Comparison of ENCODE assay signal across 18 cellular contexts in genomic region chr5:95941756-95942155, GRCh38. TPM values are rescaled to one million over a fixed set of nuclear protein-coding genes. Genes with fewer than 3 reads are reported as not detected.
DNase-seq lines count a peak whose midpoint lies in the region; ATAC-seq and TF ChIP-seq lines count a peak whose summit lies in the region.
"Had no signal": no experiment of that assay in that cellular context is flagged by ENCODE, and none has a peak within 500 bp of the region (broad histone marks: within the 10 kb centered on the region; RNA-seq: fewer than 3 reads in every experiment).

No MANE protein-coding gene starts in this region.

- intact Hi-C loops in colonic mucosa (cut with DNase I): no loop called here

- TF ChIP-seq RAD21 in SK-N-SH (IDR thresholded peaks at IDR 0.05; ENCODE audit: low read length): no peak

- H3K9ac ChIP-seq in SK-N-SH (no peak overlapping the region), iPS-18a (ENCODE audit: low read length) (no peak overlapping the region), colonic mucosa (ENCODE audit: low read depth in 2 of 2, low read length in 2 of 2) (no peak overlapping the region)

- H3F3A ChIP-seq in SK-N-SH (replicated peaks; ENCODE audit: insufficient read depth): peaks cover 13% of the 10 kb centered on the region

- CTCF ChIA-PET in SK-N-SH (lab: Yijun Ruan, JAX): interaction anchor here (1.0 to 1.8 kb wide), 3 partner anchors 9 to 21 kb away, joined by 3 to 6 read pairs (median 4); no protein-coding TSS in a partner anchor

- peaks cover 11 to 43% of the 10 kb centered on the region in 2 experiments for H3K36me3 ChIP-seq in SK-N-SH (replicated peaks in 1 of 2; ENCODE audit: control insufficient read depth in 1 of 2, insufficient read depth in 2 of 2, low read length in 1 of 2)
- H3K36me3 ChIP-seq in iPS-18a (ENCODE audit: control insufficient read depth, low read depth, low read length): no peaks in the 10 kb centered on the region
- H3K36me3 ChIP-seq in MG63: peaks cover 98% of the 10 kb centered on the region
- no peaks in the 10 kb centered on the region for H3K36me3 ChIP-seq in colonic mucosa

- peaks cover 87% of the 10 kb centered on the region for H4K20me1 ChIP-seq in SK-N-SH (ENCODE audit: insufficient read depth)

- H3K4me1 ChIP-seq in SK-N-SH (ENCODE audit: control insufficient read depth in 1 of 2, insufficient read depth in 2 of 2, low read depth in 1 of 2, low read length in 1 of 2) (peaks cover 0 to 16% of the 10 kb centered on the region in 2 experiments; a peak in 3 of 4 replicates), iPS-18a (ENCODE audit: control insufficient read depth, low read depth, low read length) (peaks cover 23% of the 10 kb centered on the region), colonic mucosa (no peaks in the 10 kb centered on the region)

- no peak overlapping the region for H2AFZ ChIP-seq in SK-N-SH (ENCODE audit: low read depth)

- no peak for ATAC-seq in SK-N-SH treated with all-trans-retinoic acid at 6 μM for 48 hours
- ATAC-seq: left colon had no signal

- H3K27me3 ChIP-seq in SK-N-SH (ENCODE audit: insufficient read depth): no peaks in the 10 kb centered on the region
- H3K27me3 ChIP-seq in iPS-18a (ENCODE audit: control insufficient read depth, insufficient read depth, low read length): no peaks in the 10 kb centered on the region
- no peaks in the 10 kb centered on the region for H3K27me3 ChIP-seq in MG63
- no peaks in the 10 kb centered on the region for H3K27me3 ChIP-seq in colonic mucosa

- POLR2A ChIA-PET in SK-N-SH (lab: Yijun Ruan, JAX): no interaction called here

- H3K27ac ChIP-seq in SK-N-SH (ENCODE audit: low read depth in 2 of 2, low read length in 1 of 2) (no peak overlapping the region), angular gyrus (ENCODE audit: low read depth, low read length) (peak overlapping the region; percentile 78), iPS-18a (ENCODE audit: low read length) (peak overlapping the region; percentile 33), substantia nigra (ENCODE audit: low read depth, low read length, poor library complexity, severe bottlenecking) (peak overlapping the region; percentile 93), colonic mucosa (no peak overlapping the region)

- TF ChIP-seq EP300 in SK-N-SH (IDR thresholded peaks at IDR 0.05; ENCODE audit: borderline replicate concordance in 1 of 2, low read depth in 1 of 2, low read length in 1 of 2): no peak

- TF ChIP-seq CTCF in SK-N-SH (IDR thresholded peaks at IDR 0.05) (no peak), colonic mucosa (IDR thresholded peaks at IDR 0.05) (no peak)

- H3K4me3 ChIP-seq in SK-N-SH (ENCODE audit: low read depth in 2 of 2, low read length in 1 of 2): no peak overlapping the region
- H3K4me3 ChIP-seq in iPS-18a (ENCODE audit: low read length): no peak overlapping the region
- H3K4me3 ChIP-seq in MG63: no peak overlapping the region
- H3K4me3 ChIP-seq in colonic mucosa: no peak overlapping the region

- H3K79me2 ChIP-seq in SK-N-SH (ENCODE audit: insufficient read depth): peaks cover 99% of the 10 kb centered on the region

- DNase-seq in SK-N-SH (no peak), substantia nigra (lab: John Stamatoyannopoulos, UW) (no peak), MG63 (no peak), colonic mucosa (no peak)
- no peak for DNase-seq in activated T-cell treated with anti-CD3 and anti-CD28 coated beads, Interleukin-2, amount 50 U/mL, for 48 hours
- DNase-seq: activated CD4-positive, alpha-beta T cell treated with anti-CD3 and anti-CD28 coated beads for 48 hours; activated naive CD4-positive, alpha-beta T cell treated with anti-CD3 and anti-CD28 coated beads, Interleukin-2, amount 50 U/mL, for 16 hours; activated T-cell treated with anti-CD3 and anti-CD28 coated beads for 4 hours; CD4-positive, alpha-beta memory T cell; head of caudate nucleus; Karpas-422; left colon; NCI-H187 treated with DMSO at 0.1 percent for 48 hours; SHP77; stimulated activated CD4-positive, alpha-beta T cell treated with anti-CD3 and anti-CD28 coated beads, Interleukin-1b, Interleukin-23, amount 100 ng/mL, for 48 hours had no signal

- no peaks in the 10 kb centered on the region for H3K9me2 ChIP-seq in SK-N-SH

- H3K9me3 ChIP-seq in SK-N-SH: no peaks in the 10 kb centered on the region
- no peaks in the 10 kb centered on the region for H3K9me3 ChIP-seq in iPS-18a (ENCODE audit: control insufficient read depth, low read depth, low read length)
- no peaks in the 10 kb centered on the region for H3K9me3 ChIP-seq in MG63
- no peaks in the 10 kb centered on the region for H3K9me3 ChIP-seq in colonic mucosa

- peak overlapping the region; percentile 33; the same call in 1 of the 2 replicates for H3K4me2 ChIP-seq in SK-N-SH

TF ChIP-seq in SK-N-SH, 30 proteins besides CTCF, POLR2A, EP300 and RAD21:
- TF ChIP-seq USF1 (IDR thresholded peaks at IDR 0.05; ENCODE audit: borderline replicate concordance, low read depth) (no peak), JUND (IDR thresholded peaks at IDR 0.05) (no peak), NFIC (IDR thresholded peaks at IDR 0.05; ENCODE audit: borderline replicate concordance) (no peak), TAF1 (IDR thresholded peaks at IDR 0.05; ENCODE audit: borderline replicate concordance, low read depth, low read length) (no peak), USF2 (IDR thresholded peaks at IDR 0.05; ENCODE audit: borderline replicate concordance, low read depth, low read length) (no peak), MXI1 (IDR thresholded peaks at IDR 0.05; ENCODE audit: low read depth, low read length) (no peak)

TF ChIP-seq in SK-N-SH treated with all-trans-retinoic acid at 6 μM for 48 hours, 23 proteins besides CTCF, POLR2A, EP300 and RAD21 (continues in another document):
- no peak for TF ChIP-seq TOX (CRISPR knock-in tag; IDR thresholded peaks at IDR 0.05; ENCODE audit: borderline replicate concordance)
- TF ChIP-seq OSR1 (CRISPR knock-in tag; IDR thresholded peaks at IDR 0.05): no peak
- TF ChIP-seq ZFP30 (CRISPR knock-in tag; IDR thresholded peaks at IDR 0.05): no peak
- TF ChIP-seq PPARA (CRISPR knock-in tag; IDR thresholded peaks at IDR 0.05; ENCODE audit: borderline replicate concordance): no peak
- no peak for TF ChIP-seq ISL1 (CRISPR knock-in tag; IDR thresholded peaks at IDR 0.05)
- TF ChIP-seq CREB5 (CRISPR knock-in tag; IDR thresholded peaks at IDR 0.05; ENCODE audit: low read depth): no peak
- no peak for TF ChIP-seq PATZ1 (CRISPR knock-in tag; IDR thresholded peaks at IDR 0.05; ENCODE audit: borderline replicate concordance)
- no peak for TF ChIP-seq ESRRG (CRISPR knock-in tag; IDR thresholded peaks at IDR 0.05)
- TF ChIP-seq CSRNP3 (CRISPR knock-in tag; IDR thresholded peaks at IDR 0.05): no peak
- TF ChIP-seq RARB (CRISPR knock-in tag; IDR thresholded peaks at IDR 0.05): no peak
- no peak for TF ChIP-seq SNAI2 (CRISPR knock-in tag; IDR thresholded peaks at IDR 0.05)
- no peak for TF ChIP-seq ZNF565 (CRISPR knock-in tag; conservative IDR thresholded peaks at IDR 0.05; ENCODE audit: low read depth)
- TF ChIP-seq ZNF8 (CRISPR knock-in tag; IDR thresholded peaks at IDR 0.05): no peak
- no peak for TF ChIP-seq ZFP3 (CRISPR knock-in tag; IDR thresholded peaks at IDR 0.05)
- TF ChIP-seq BACH2 (CRISPR knock-in tag; IDR thresholded peaks at IDR 0.05; ENCODE audit: borderline replicate concordance): no peak
- no peak for TF ChIP-seq CSDC2 (CRISPR knock-in tag; IDR thresholded peaks at IDR 0.05)
- no peak for TF ChIP-seq ZC3H10 (CRISPR knock-in tag; IDR thresholded peaks at IDR 0.05)
- TF ChIP-seq TCF4 (CRISPR knock-in tag; IDR thresholded peaks at IDR 0.05; ENCODE audit: borderline replicate concordance): no peak

RNA-seq across cellular contexts. Expression of gene ELL2, which starts 19.9 kb away (rescaled TPM):
- polyA plus RNA-seq in SK-N-SH (2012; rRNA removed): 18.4 and 27.4 TPM in 2 replicates
- 22.3 and 24.9 TPM in 2 replicates for polyA plus RNA-seq in SK-N-SH (2012; cell fraction: cytosol; rRNA removed)
- 25.1 and 49.5 TPM in 2 replicates for polyA plus RNA-seq in SK-N-SH (2012; cell fraction: nucleus; rRNA removed)
- total RNA-seq in MG63 (2014; rRNA removed; shearing (Covaris generic); ENCODE audit: low replicate concordance): 126 and 148 TPM in 2 replicates
- 10 to 100 TPM; 26.9 to 38.2 TPM for total RNA-seq in colonic mucosa

Comparison
In these comparisons a context has a peak if more than half of its experiments do, and no peak if none do; other contexts are left out.
1. H3K27ac ChIP-seq: peak in angular gyrus (single experiment), iPS-18a (single experiment) and substantia nigra (single experiment); none in SK-N-SH (0 of 2) and colonic mucosa (single experiment).